In genomic region chrX:98380556-98380955, GRCh38 we compare ENCODE assay signal across 2 cellular contexts.
TF ChIP-seq lines count a peak whose summit lies in the region.

No MANE protein-coding gene starts in this region.

TF ChIP-seq in GM23338, 12 proteins besides CTCF, POLR2A, EP300 and RAD21:
- TF ChIP-seq ZNF331 (CRISPR knock-in tag; IDR thresholded peaks at IDR 0.05; ENCODE audit: low read depth) (no peak), ETS1 (IDR thresholded peaks at IDR 0.05) (no peak), EZH2phosphoT487 (IDR thresholded peaks at IDR 0.05; ENCODE audit: unreplicated experiment) (no peak)

TF ChIP-seq in H1, 55 proteins besides CTCF, POLR2A, EP300 and RAD21:
- no peak for TF ChIP-seq ZNF274 (IDR thresholded peaks at IDR 0.05; ENCODE audit: borderline replicate concordance, extremely low read depth, low read length)
- TF ChIP-seq SRF (IDR thresholded peaks at IDR 0.05; ENCODE audit: low read depth, low read length) = no peak
- no peak for TF ChIP-seq KDM1A (IDR thresholded peaks at IDR 0.05; ENCODE audit: borderline replicate concordance, low read length)
